21 cellular contexts compared by ENCODE assay signal in the genomic region with DNA sequence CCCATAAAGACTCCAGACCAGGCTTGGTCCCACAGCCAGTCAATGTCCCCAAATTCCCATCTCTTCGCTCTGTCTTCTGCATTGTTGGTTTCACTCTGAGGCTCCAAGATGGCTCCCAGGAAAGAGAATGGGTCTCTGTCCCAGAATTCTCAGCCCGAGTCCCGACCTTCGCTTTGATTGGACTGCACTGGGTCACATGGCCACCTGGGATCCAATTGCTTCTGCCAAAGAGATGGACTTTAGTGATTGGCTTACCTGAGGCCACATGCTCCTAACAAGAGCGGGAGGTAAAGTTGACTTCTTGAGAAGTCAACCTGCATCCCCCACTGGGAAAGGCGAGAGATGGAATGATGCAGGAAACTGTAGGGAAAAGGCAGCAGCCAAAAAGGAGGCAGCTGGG.
DNase-seq lines count a peak whose midpoint lies in the region; ATAC-seq, FAIRE-seq and TF ChIP-seq lines count a peak whose summit lies in the region.
"Had no signal": no experiment of that assay in that cellular context is flagged by ENCODE, and none has a peak within 500 bp of the region (broad histone marks: within the 10 kb centered on the region; RNA-seq: fewer than 3 reads in every experiment).

No MANE protein-coding gene starts in this region.

- TF ChIP-seq RAD21 in A549 (conservative IDR thresholded peaks at IDR 0.05 in 1 of 2, IDR thresholded peaks at IDR 0.05 in 1 of 2): no peak

- no peak for FAIRE-seq in A549 (lab: Jason Lieb, UNC)
- FAIRE-seq: D721Med, G401.6, GM12891, GM19239 had no signal

- no peaks in the 10 kb centered on the region for H3K9me3 ChIP-seq in A549

- TF ChIP-seq POLR2A in A549 (IDR thresholded peaks at IDR 0.05; ENCODE audit: low read length): no peak

- no peaks in the 10 kb centered on the region for H3K36me3 Mint-ChIP-seq in WTC11
- H3K36me3 Mint-ChIP-seq in activated T-cell treated with anti-CD3 and anti-CD28 coated beads, Interleukin-2, amount 50 U/mL, for 24 hours (ENCODE audit: low read depth): no peaks in the 10 kb centered on the region
- H3K36me3 Mint-ChIP-seq: CD14-positive monocyte; CD8-positive, alpha-beta T cell had no signal

- H3K4me3 ChIP-seq in A549: no peak overlapping the region

- TF ChIP-seq CTCF in A549 (IDR thresholded peaks at IDR 0.05) (no peak), WTC11 (IDR thresholded peaks at IDR 0.05) (no peak), omental fat pad (IDR thresholded peaks at IDR 0.05) (no peak)

- H3K27ac Mint-ChIP-seq in WTC11: no peak overlapping the region
- no peak overlapping the region for H3K27ac Mint-ChIP-seq in activated T-cell treated with anti-CD3 and anti-CD28 coated beads, Interleukin-2, amount 50 U/mL, for 24 hours
- H3K27ac Mint-ChIP-seq: B cell; CD14-positive monocyte; CD8-positive, alpha-beta T cell; HFFc6 had no signal

- H3K4me1 Mint-ChIP-seq in WTC11: peaks cover 13% of the 10 kb centered on the region
- H3K4me1 Mint-ChIP-seq in activated T-cell treated with anti-CD3 and anti-CD28 coated beads, Interleukin-2, amount 50 U/mL, for 24 hours (ENCODE audit: low read depth): no peaks in the 10 kb centered on the region
- H3K4me1 Mint-ChIP-seq: CD14-positive monocyte had no signal

- intact Hi-C loops in posterior vena cava (cut with DNase I): no loop called here

- no peak overlapping the region for H3K4me3 Mint-ChIP-seq in WTC11
- no peak overlapping the region for H3K4me3 Mint-ChIP-seq in activated T-cell treated with anti-CD3 and anti-CD28 coated beads, Interleukin-2, amount 50 U/mL, for 24 hours
- H3K4me3 Mint-ChIP-seq: B cell; CD14-positive monocyte; CD8-positive, alpha-beta T cell; HFFc6 had no signal

- peaks cover 5% of the 10 kb centered on the region for H3K9me3 Mint-ChIP-seq in WTC11
- H3K9me3 Mint-ChIP-seq in activated T-cell treated with anti-CD3 and anti-CD28 coated beads, Interleukin-2, amount 50 U/mL, for 24 hours: no peaks in the 10 kb centered on the region
- H3K9me3 Mint-ChIP-seq: CD8-positive, alpha-beta T cell; HFFc6 had no signal

- no peak overlapping the region for H3K4me2 ChIP-seq in A549

- H3K27ac ChIP-seq in A549: no peak overlapping the region

- WGBS in A549 (ENCODE audit: missing lambda C conversion rate): 95% methylated on average over 6 of the region's 6 CpGs

- DNase-seq in A549 (ENCODE audit: low read depth in 1 of 2, low spot score in 1 of 2) (no peak), HT1080 (ENCODE audit: low read depth) (peak; percentile 38), WTC11 (ENCODE audit: low spot score) (no peak), posterior vena cava (ENCODE audit: low spot score) (peak; percentile 12), omental fat pad (ENCODE audit: low spot score) (no peak)
- no peak for DNase-seq in activated T-cell treated with anti-CD3 and anti-CD28 coated beads, Interleukin-2, amount 50 U/mL, for 24 hours
- DNase-seq: CD8-positive, alpha-beta T cell; COR-L47; DMS153; DMS79 treated with DMSO at 0.1 percent for 48 hours; EL; HCEC 1CT; HFFc6 had no signal

- no peak for TF ChIP-seq EP300 in A549 (IDR thresholded peaks at IDR 0.05)

- H3K4me1 ChIP-seq in A549: peaks cover 22% of the 10 kb centered on the region

- ATAC-seq in A549 (no peak), WTC11 (no peak), GM21619 (IDR thresholded peaks at IDR 0.05; ENCODE audit: unreplicated experiment) (no peak), omental fat pad (ENCODE audit: low FRiP score) (no peak), GM18907 (IDR thresholded peaks at IDR 0.05; ENCODE audit: unreplicated experiment) (no peak)
- ATAC-seq: CD8-positive, alpha-beta T cell had no signal

- peaks cover 2% of the 10 kb centered on the region; the same call in 1 of the 2 replicates for H3K27me3 Mint-ChIP-seq in WTC11 (ENCODE audit: low read depth)
- peaks cover 30% of the 10 kb centered on the region for H3K27me3 Mint-ChIP-seq in activated T-cell treated with anti-CD3 and anti-CD28 coated beads, Interleukin-2, amount 50 U/mL, for 24 hours

- CTCF ChIA-PET in A549 (lab: Yijun Ruan, JAX) (interaction anchor here (1.5 kb wide), 1 partner anchor 26 kb away, joined by 3 read pairs; no protein-coding TSS in a partner anchor), WTC11 (lab: Charles Lee) (no interaction called here)

- POLR2A ChIA-PET in A549 (lab: Yijun Ruan, JAX) (no interaction called here), WTC11 (lab: Charles Lee) (no interaction called here)

TF ChIP-seq in A549, 52 proteins besides CTCF, POLR2A, EP300 and RAD21:
- TF ChIP-seq HES2 (IDR thresholded peaks at IDR 0.05): no peak
- TF ChIP-seq USF2 (IDR thresholded peaks at IDR 0.05): 0 out of 2 replicates have a peak, but pooled peaks have one; percentile 30

TF ChIP-seq in WTC11, 78 proteins besides CTCF, POLR2A, EP300 and RAD21:
- TF ChIP-seq ZNF671 (CRISPR knock-in tag; IDR thresholded peaks at IDR 0.05) (no peak), SP1 (CRISPR knock-in tag; conservative IDR thresholded peaks at IDR 0.05) (no peak), USF2 (CRISPR knock-in tag; IDR thresholded peaks at IDR 0.05) (peak; percentile 36)
TF ChIP-seq in WTC11: peak in this region for 1.

Comparison
In these comparisons a context has a peak if more than half of its experiments do, and no peak if none do; other contexts are left out.
1. DNase-seq: peak in HT1080 (single experiment) and posterior vena cava (single experiment); none in A549 (0 of 2), WTC11 (single experiment), omental fat pad (single experiment) and activated T-cell treated with anti-CD3 and anti-CD28 coated beads, Interleukin-2, amount 50 U/mL, for 24 hours (single experiment).
2. Of the 8 proteins assayed by ChIP-seq in both WTC11 and A549: peak only in WTC11: none; only in A549: none; in both: USF2; in neither: 7.